8 cellular contexts compared by ENCODE assay signal in genomic region chr4:15653864-15654391, GRCh38. TPM values are rescaled to one million over a fixed set of nuclear protein-coding genes. Genes with fewer than 3 reads are reported as not detected.
DNase-seq lines count a peak whose midpoint lies in the region; ATAC-seq, FAIRE-seq and TF ChIP-seq lines count a peak whose summit lies in the region.

No MANE protein-coding gene starts in this region.

- H3K4me1 Mint-ChIP-seq in astrocyte (ENCODE audit: low read depth, unreplicated experiment): peaks cover 47% of the 10 kb centered on the region

- no peaks in the 10 kb centered on the region for H3K9me3 ChIP-seq in DOHH2 (ENCODE audit: control insufficient read depth, insufficient read depth, low read length)
- no peaks in the 10 kb centered on the region for H3K9me3 ChIP-seq in astrocyte (ENCODE audit: insufficient read depth, low read depth, low read length)
- no peaks in the 10 kb centered on the region for H3K9me3 ChIP-seq in iPS-18a (ENCODE audit: control insufficient read depth, low read depth, low read length)
- H3K9me3 ChIP-seq in skeletal muscle satellite cell (replicated peaks; ENCODE audit: low read length): no peaks in the 10 kb centered on the region

- no peaks in the 10 kb centered on the region for H3K36me3 Mint-ChIP-seq in astrocyte (ENCODE audit: low read depth, unreplicated experiment)

- no peaks in the 10 kb centered on the region for H3K27me3 Mint-ChIP-seq in astrocyte (ENCODE audit: low read depth, unreplicated experiment)

- peaks cover 63% of the 10 kb centered on the region for H3K79me2 ChIP-seq in DOHH2 (ENCODE audit: control insufficient read depth, low read length)
- peaks cover 58% of the 10 kb centered on the region for H3K79me2 ChIP-seq in astrocyte (ENCODE audit: insufficient read depth, low read length)

- H3K9me2 ChIP-seq in DOHH2 (replicated peaks; ENCODE audit: control insufficient read depth, low read length): no peaks in the 10 kb centered on the region

- H3K27me3 ChIP-seq in DOHH2 (ENCODE audit: control insufficient read depth, low read length): no peaks in the 10 kb centered on the region
- no peaks in the 10 kb centered on the region for H3K27me3 ChIP-seq in astrocyte (ENCODE audit: insufficient read depth, low read length)
- H3K27me3 ChIP-seq in iPS-18a (ENCODE audit: control insufficient read depth, insufficient read depth, low read length): no peaks in the 10 kb centered on the region
- H3K27me3 ChIP-seq in skeletal muscle satellite cell (ENCODE audit: control insufficient read depth, insufficient read depth, low read length): no peaks in the 10 kb centered on the region

- peak; percentile 23 for DNase-seq in NCI-H2081 treated with DMSO at 0.1 percent for 48 hours (lab: John Stamatoyannopoulos, UW)
- peak; percentile 71 for DNase-seq in astrocyte (ENCODE audit: low read depth)
- DNase-seq in mucosa of gallbladder (ENCODE audit: low spot score): no peak
- DNase-seq in central memory CD4-positive, alpha-beta T cell: no peak

- peak overlapping the region; percentile 49 for H3K27ac ChIP-seq in DOHH2 (ENCODE audit: low read depth, low read length)
- peak overlapping the region; percentile 97 for H3K27ac ChIP-seq in astrocyte (ENCODE audit: low read depth, low read length)
- H3K27ac ChIP-seq in iPS-18a (ENCODE audit: low read length): no peak overlapping the region

- H3K9me3 Mint-ChIP-seq in astrocyte (ENCODE audit: unreplicated experiment): no peaks in the 10 kb centered on the region

- FAIRE-seq in astrocyte (lab: Jason Lieb, UNC): no peak

- H3K4me1 ChIP-seq in DOHH2 (ENCODE audit: control insufficient read depth, low read length) (peaks cover 65% of the 10 kb centered on the region), astrocyte (ENCODE audit: insufficient read depth, low read length) (peaks cover 27% of the 10 kb centered on the region), iPS-18a (ENCODE audit: control insufficient read depth, low read depth, low read length) (peaks cover 21% of the 10 kb centered on the region), skeletal muscle satellite cell (ENCODE audit: control insufficient read depth, insufficient read depth, low read length) (peaks cover 34% of the 10 kb centered on the region)

- TF ChIP-seq CTCF in DOHH2 (IDR thresholded peaks at IDR 0.05; ENCODE audit: low read depth, low read length, poor library complexity, severe bottlenecking) (no peak), astrocyte (IDR thresholded peaks at IDR 0.05; ENCODE audit: insufficient read depth, low read depth, low read length) (no peak)

- H3K4me3 ChIP-seq in DOHH2 (ENCODE audit: low read length) (peak overlapping the region; percentile 94), astrocyte (ENCODE audit: insufficient read depth, low read depth, low read length) (peak overlapping the region; percentile 91), iPS-18a (ENCODE audit: low read length) (peak overlapping the region; percentile 82), skeletal muscle satellite cell (ENCODE audit: low read length) (peak overlapping the region; percentile 90)

- H4K20me1 ChIP-seq in DOHH2 (ENCODE audit: control insufficient read depth, insufficient read depth, low read depth, low read length) (peaks cover 5% of the 10 kb centered on the region), astrocyte (ENCODE audit: insufficient read depth, low read length) (peaks cover 34% of the 10 kb centered on the region)

- peaks cover 31% of the 10 kb centered on the region for H3F3A ChIP-seq in DOHH2 (ENCODE audit: control insufficient read depth, insufficient read depth)

- H2AFZ ChIP-seq in astrocyte (ENCODE audit: low read depth, low read length): no peak overlapping the region

- H3K4me2 ChIP-seq in DOHH2 (ENCODE audit: low read length) (peak overlapping the region; percentile 73), astrocyte (ENCODE audit: low read length) (peak overlapping the region; percentile 84), skeletal muscle satellite cell (ENCODE audit: low read length) (peak overlapping the region; percentile 98)

- peak overlapping the region; percentile 95 for H3K27ac Mint-ChIP-seq in astrocyte (ENCODE audit: unreplicated experiment)

- peak overlapping the region; percentile 98 for H3K4me3 Mint-ChIP-seq in astrocyte (ENCODE audit: unreplicated experiment)

- peaks cover 22% of the 10 kb centered on the region for H3K36me3 ChIP-seq in DOHH2 (ENCODE audit: control insufficient read depth, low read length)
- H3K36me3 ChIP-seq in astrocyte (ENCODE audit: insufficient read depth, low read length): no peaks in the 10 kb centered on the region
- no peaks in the 10 kb centered on the region for H3K36me3 ChIP-seq in iPS-18a (ENCODE audit: control insufficient read depth, low read depth, low read length)
- no peaks in the 10 kb centered on the region for H3K36me3 ChIP-seq in skeletal muscle satellite cell (ENCODE audit: insufficient read depth, low read length)

- H3K9ac ChIP-seq in astrocyte (ENCODE audit: low read length): peak overlapping the region; percentile 94
- peak overlapping the region; percentile 72 for H3K9ac ChIP-seq in iPS-18a (ENCODE audit: low read length)
- peak overlapping the region; percentile 98 for H3K9ac ChIP-seq in skeletal muscle satellite cell (ENCODE audit: low read depth, low read length)

- peak; percentile 20 for ATAC-seq in GM21576 (IDR thresholded peaks at IDR 0.05; ENCODE audit: unreplicated experiment)

RNA-seq across cellular contexts. Expression of gene FBXL5, which starts 1.2 kb away (rescaled TPM):
- total RNA-seq in astrocyte (75.8 and 92.2 TPM in 2 replicates), mucosa of gallbladder (93.5 TPM)
- total RNA-seq in skeletal muscle satellite cell (2012; rRNA removed): 52.0 and 56.0 TPM in 2 replicates

RNA-seq across cellular contexts. Expression of gene FAM200B, which starts 27.7 kb away (rescaled TPM):
- 67.4 and 74.7 TPM in 2 replicates for total RNA-seq in astrocyte
- 10.0 and 19.3 TPM in 2 replicates for total RNA-seq in skeletal muscle satellite cell (2012; rRNA removed)
- 33.9 TPM for total RNA-seq in mucosa of gallbladder

RNA-seq across cellular contexts. Expression of gene BST1, which starts 48.9 kb away (rescaled TPM):
- 19.5 and 24.5 TPM in 2 replicates for total RNA-seq in astrocyte
- 3.8 and 4.8 TPM in 2 replicates for total RNA-seq in skeletal muscle satellite cell (2012; rRNA removed)
- total RNA-seq in mucosa of gallbladder: 12.7 TPM

Comparison
In these comparisons a context has a peak if more than half of its experiments do, and no peak if none do; other contexts are left out.
1. DNase-seq: peak in NCI-H2081 treated with DMSO at 0.1 percent for 48 hours (single experiment) and astrocyte (single experiment); none in mucosa of gallbladder (single experiment) and central memory CD4-positive, alpha-beta T cell (single experiment).
2. Peak in every context shown above with its lines, with median percentiles within 50 percentile points of each other: H3K4me2 ChIP-seq, H3K4me3 ChIP-seq and H3K9ac ChIP-seq.